ENCODE assay signal across 19 cellular contexts in genomic region chr2:213848631-213849030, GRCh38.
DNase-seq lines count a peak whose midpoint lies in the region; ATAC-seq and TF ChIP-seq lines count a peak whose summit lies in the region.
"Had no signal": no experiment of that assay in that cellular context is flagged by ENCODE, and none has a peak within 500 bp of the region (broad histone marks: within the 10 kb centered on the region; RNA-seq: fewer than 3 reads in every experiment).

No MANE protein-coding gene starts in this region.

- no peak overlapping the region for H3K4me3 Mint-ChIP-seq in stimulated activated naive CD8-positive, alpha-beta T cell treated with anti-CD3 and anti-CD28 coated beads, Interleukin-15, amount 100 ng/mL, for 72 hours
- H3K4me3 Mint-ChIP-seq: activated naive CD8-positive, alpha-beta T cell treated with anti-CD3 and anti-CD28 coated beads, Interleukin-2, amount 10 ng/mL, durations not matched to agents 7 days and 5 days had no signal

- no peak for TF ChIP-seq CTCF in AG09319 (IDR thresholded peaks at IDR 0.05; ENCODE audit: low read depth, low read length)
- no peak for TF ChIP-seq CTCF in fibroblast of the aortic adventitia (IDR thresholded peaks at IDR 0.05; ENCODE audit: insufficient read depth, low read length)
- TF ChIP-seq CTCF in Peyer's patch (IDR thresholded peaks at IDR 0.05): no peak

- H3K27ac Mint-ChIP-seq in stimulated activated naive CD8-positive, alpha-beta T cell treated with anti-CD3 and anti-CD28 coated beads, Interleukin-15, amount 100 ng/mL, for 72 hours: no peak overlapping the region
- H3K27ac Mint-ChIP-seq: activated naive CD8-positive, alpha-beta T cell treated with anti-CD3 and anti-CD28 coated beads, Interleukin-2, amount 10 ng/mL, durations not matched to agents 7 days and 5 days had no signal

- no peaks in the 10 kb centered on the region for H3K36me3 ChIP-seq in Peyer's patch
- H3K36me3 ChIP-seq: pancreas, suprapubic skin had no signal

- H3K9me3 Mint-ChIP-seq in stimulated activated naive CD8-positive, alpha-beta T cell treated with anti-CD3 and anti-CD28 coated beads, Interleukin-15, amount 100 ng/mL, for 72 hours: no peaks in the 10 kb centered on the region
- H3K9me3 Mint-ChIP-seq: activated naive CD8-positive, alpha-beta T cell treated with anti-CD3 and anti-CD28 coated beads, Interleukin-2, amount 10 ng/mL, durations not matched to agents 7 days and 5 days had no signal

- H3K4me1 Mint-ChIP-seq in stimulated activated naive CD8-positive, alpha-beta T cell treated with anti-CD3 and anti-CD28 coated beads, Interleukin-15, amount 100 ng/mL, for 72 hours: no peaks in the 10 kb centered on the region
- H3K4me1 Mint-ChIP-seq: activated naive CD8-positive, alpha-beta T cell treated with anti-CD3 and anti-CD28 coated beads, Interleukin-2, amount 10 ng/mL, durations not matched to agents 7 days and 5 days had no signal

- H3K4me3 ChIP-seq in fibroblast of the aortic adventitia (ENCODE audit: low read depth, low read length) (no peak overlapping the region), Peyer's patch (no peak overlapping the region)
- H3K4me3 ChIP-seq: GM12878, pancreas, skin epidermis, suprapubic skin had no signal

- H3K27me3 Mint-ChIP-seq in stimulated activated naive CD8-positive, alpha-beta T cell treated with anti-CD3 and anti-CD28 coated beads, Interleukin-15, amount 100 ng/mL, for 72 hours: no peaks in the 10 kb centered on the region
- H3K27me3 Mint-ChIP-seq: activated naive CD8-positive, alpha-beta T cell treated with anti-CD3 and anti-CD28 coated beads, Interleukin-2, amount 10 ng/mL, durations not matched to agents 7 days and 5 days had no signal

- no peaks in the 10 kb centered on the region for H3K4me1 ChIP-seq in Peyer's patch
- H3K4me1 ChIP-seq: pancreas, suprapubic skin had no signal

- no peak overlapping the region for H3K27ac ChIP-seq in Peyer's patch
- H3K27ac ChIP-seq: pancreas, skin epidermis, suprapubic skin had no signal

- ATAC-seq in SK-N-SH treated with all-trans-retinoic acid at 6 μM for 48 hours: peak; percentile 76
- ATAC-seq in stimulated activated naive CD8-positive, alpha-beta T cell treated with anti-CD3 and anti-CD28 coated beads, Interleukin-15, amount 100 ng/mL, for 72 hours: no peak
- ATAC-seq: GM12878, Panc1, pancreas had no signal

- TF ChIP-seq POLR2A in Peyer's patch (IDR thresholded peaks at IDR 0.05): no peak

- H3K27me3 ChIP-seq in Peyer's patch: no peaks in the 10 kb centered on the region
- H3K27me3 ChIP-seq: pancreas, suprapubic skin had no signal

- peak; percentile 57 for DNase-seq in AG09319 (ENCODE audit: extremely low read depth, low read depth)
- peak; percentile 29 for DNase-seq in M059J (ENCODE audit: low read depth)
- peak; percentile 66 for DNase-seq in fibroblast of the aortic adventitia (ENCODE audit: low read depth)
- no peak for DNase-seq in Peyer's patch
- DNase-seq in NCI-H2196 (lab: John Stamatoyannopoulos, UW; ENCODE audit: unreplicated experiment): no peak
- DNase-seq in stimulated activated naive CD8-positive, alpha-beta T cell treated with anti-CD3 and anti-CD28 coated beads, Interleukin-15, amount 100 ng/mL, for 72 hours: no peak
- DNase-seq in activated gamma-delta T cell treated with Interleukin-2 at 50 U/mL for 16 hours: no peak
- DNase-seq: activated naive CD8-positive, alpha-beta T cell treated with anti-CD3 and anti-CD28 coated beads, Interleukin-2, amount 10 ng/mL, durations not matched to agents 7 days and 5 days; activated T-cell treated with anti-CD3 and anti-CD28 coated beads, Interleukin-2, amount 50 U/mL, for 1 hour; Calu3; central memory CD4-positive, alpha-beta T cell; effector memory CD4-positive, alpha-beta T cell; pancreas; stimulated activated CD4-positive, alpha-beta T cell treated with anti-CD3 and anti-CD28 coated beads, Interleukin-4, amount 100 ng/mL, for 24 hours had no signal

- no peaks in the 10 kb centered on the region for H3K9me3 ChIP-seq in Peyer's patch
- H3K9me3 ChIP-seq: pancreas, suprapubic skin had no signal

TF ChIP-seq in SK-N-SH treated with all-trans-retinoic acid at 6 μM for 48 hours, 23 proteins besides CTCF, POLR2A, EP300 and RAD21:
- TF ChIP-seq PATZ1 (CRISPR knock-in tag; IDR thresholded peaks at IDR 0.05; ENCODE audit: borderline replicate concordance) (no peak), BACH2 (CRISPR knock-in tag; IDR thresholded peaks at IDR 0.05; ENCODE audit: borderline replicate concordance) (no peak), TCF4 (CRISPR knock-in tag; IDR thresholded peaks at IDR 0.05; ENCODE audit: borderline replicate concordance) (no peak), CSRNP3 (CRISPR knock-in tag; IDR thresholded peaks at IDR 0.05) (no peak), ZNF8 (CRISPR knock-in tag; IDR thresholded peaks at IDR 0.05) (no peak), SNAI2 (CRISPR knock-in tag; IDR thresholded peaks at IDR 0.05) (no peak), ZC3H10 (CRISPR knock-in tag; IDR thresholded peaks at IDR 0.05) (no peak), ZFP3 (CRISPR knock-in tag; IDR thresholded peaks at IDR 0.05) (no peak), ZFP30 (CRISPR knock-in tag; IDR thresholded peaks at IDR 0.05) (no peak), ZNF565 (CRISPR knock-in tag; conservative IDR thresholded peaks at IDR 0.05; ENCODE audit: low read depth) (no peak), ARNTL (CRISPR knock-in tag; IDR thresholded peaks at IDR 0.05; ENCODE audit: borderline replicate concordance, low read depth) (no peak), TSHZ2 (CRISPR knock-in tag; IDR thresholded peaks at IDR 0.05) (no peak), GLIS3 (CRISPR knock-in tag; IDR thresholded peaks at IDR 0.05) (no peak), ISL1 (CRISPR knock-in tag; IDR thresholded peaks at IDR 0.05) (no peak), CSDC2 (CRISPR knock-in tag; IDR thresholded peaks at IDR 0.05) (no peak)

Comparison
In these comparisons a context has a peak if more than half of its experiments do, and no peak if none do; other contexts are left out.
1. DNase-seq: peak in AG09319 (single experiment), M059J (single experiment) and fibroblast of the aortic adventitia (single experiment); none in Peyer's patch (0 of 3), NCI-H2196 (single experiment), stimulated activated naive CD8-positive, alpha-beta T cell treated with anti-CD3 and anti-CD28 coated beads, Interleukin-15, amount 100 ng/mL, for 72 hours (0 of 2) and activated gamma-delta T cell treated with Interleukin-2 at 50 U/mL for 16 hours (single experiment).